ENCODE assay signal across 2 cellular contexts in genomic region chr16:3456374-3456773, GRCh38.
TF ChIP-seq lines count a peak whose summit lies in the region.

No MANE protein-coding gene starts in this region.

TF ChIP-seq in A549, 52 proteins besides CTCF, POLR2A, EP300 and RAD21 (continued from another document):
- TF ChIP-seq USF2 (IDR thresholded peaks at IDR 0.05) (no peak), BHLHE40 (IDR thresholded peaks at IDR 0.05; ENCODE audit: low read depth, low read length) (no peak), MAFK (IDR thresholded peaks at IDR 0.05; ENCODE audit: partially characterized antibody) (no peak)
TF ChIP-seq in A549: peak in this region for 0.

TF ChIP-seq in HCT116, 20 proteins besides CTCF, POLR2A, EP300 and RAD21 (continued from another document):
- TF ChIP-seq REST (IDR thresholded peaks at IDR 0.05; ENCODE audit: low read depth) (no peak), EZH2 (IDR thresholded peaks at IDR 0.05) (no peak), EGR1 (IDR thresholded peaks at IDR 0.05; ENCODE audit: low read depth) (no peak), YY1 (IDR thresholded peaks at IDR 0.05; ENCODE audit: extremely low read depth, insufficient replicate concordance, low read depth, low read length) (no peak), CEBPB (IDR thresholded peaks at IDR 0.05; ENCODE audit: low read depth) (no peak), ZBTB33 (IDR thresholded peaks at IDR 0.05; ENCODE audit: extremely low read depth, insufficient replicate concordance, low read length) (no peak), SIN3A (IDR thresholded peaks at IDR 0.05; ENCODE audit: low read depth) (no peak), SP1 (IDR thresholded peaks at IDR 0.05; ENCODE audit: low read depth) (no peak), ELF1 (IDR thresholded peaks at IDR 0.05; ENCODE audit: borderline replicate concordance, low read depth) (no peak), POLR2AphosphoS5 (IDR thresholded peaks at IDR 0.05; ENCODE audit: low read depth, low read length) (no peak), TCF7L2 (IDR thresholded peaks at IDR 0.05; ENCODE audit: borderline replicate concordance, extremely low read depth, insufficient read depth, insufficient read length) (no peak), CBX3 (IDR thresholded peaks at IDR 0.05; ENCODE audit: low read depth) (no peak), EZH2phosphoT487 (IDR thresholded peaks at IDR 0.05; ENCODE audit: borderline replicate concordance) (no peak), JUND (IDR thresholded peaks at IDR 0.05) (no peak), ZFX (IDR thresholded peaks at IDR 0.05) (no peak), MAX (IDR thresholded peaks at IDR 0.05) (no peak)
